In genomic region chr7:1159933-1160664, GRCh38 we compare ENCODE assay signal across 8 cellular contexts. TPM values are rescaled to one million over a fixed set of nuclear protein-coding genes. Genes with fewer than 3 reads are reported as not detected.
DNase-seq lines count a peak whose midpoint lies in the region; ATAC-seq and TF ChIP-seq lines count a peak whose summit lies in the region.

Gene ZFAND2A, minus strand, starts transcription at chr7:1160196. Its CDS starts 1,984 bp downstream, at chr7:1158212.

- no peak for TF ChIP-seq EP300 in transverse colon (IDR thresholded peaks at IDR 0.05; ENCODE audit: low read depth)

- peaks cover 22 to 31% (median 25%) of the 10 kb centered on the region in 3 donors for H3K4me1 Mint-ChIP-seq in T-cell

- 0 to 1% (median 0%) methylated on average over 55 to 80 of the region's 80 CpGs for WGBS in adipose tissue, 3 donors
- 0% methylated on average over 39 of the region's 80 CpGs; no CpG with 5 or more reads in 1 of the 2 donors for WGBS in transverse colon (ENCODE audit: low coverage in 1 of 2), 2 donors

- intact Hi-C loops in cardiac septum (cut with DNase I) = loop anchor here (2.0 kb wide), 1 partner anchor 21 kb away; a partner anchor contains a TSS
- intact Hi-C loops in transverse colon (cut with DNase I; ENCODE audit: low total_unique reads) = loop anchor here (10.0 kb wide), 1 partner anchor 165 kb away; no protein-coding TSS in a partner anchor

- in situ Hi-C loops in GM13976 (cut with MboI; ENCODE audit: low sequenced_read_pairs, unreplicated experiment) (no loop called here), transverse colon (cut with MboI; ENCODE audit: low pct_ligation_motif_present in 1 of 4, low pct_unique_long_range_greater_than_20kb in 1 of 4, low sequenced_read_pairs in 3 of 4) (loop anchor here in 3 of 4 donors (10.0 to 25.0 kb wide), 2 partner anchors 165 to 173 kb away; partner anchors contain the start of genes COX19 (in 2 of the 3) and CYP2W1 (in 2 of the 3))

- no peaks in the 10 kb centered on the region for H3K9me3 Mint-ChIP-seq in T-cell

- CTCF ChIA-PET in T-cell (lab: Charles Lee) = interaction anchor here in 1 of 2 donors (1.9 kb wide), 1 partner anchor 22 kb away, joined by 5 read pairs; a partner anchor contains a TSS

- H3K4me3 Mint-ChIP-seq in T-cell = peak within 1 kb of the TSS; percentile 80 to 87 (median 86)

- H3K27ac Mint-ChIP-seq in T-cell = peak within 1 kb of the TSS; percentile 88 to 89

- no peaks in the 10 kb centered on the region for H3K27me3 Mint-ChIP-seq in T-cell

- peak within 1 kb of the TSS; percentile 57 to 97 (median 78) for H3K4me3 ChIP-seq in transverse colon

- peaks cover 13% of the 10 kb centered on the region for H3K36me3 Mint-ChIP-seq in T-cell

- no peaks in the 10 kb centered on the region for H3K9me3 ChIP-seq in transverse colon

- TF ChIP-seq POLR2A in transverse colon (IDR thresholded peaks at IDR 0.05) = peak; percentile 96

- POLR2A ChIA-PET in T-cell (lab: Charles Lee) = interaction anchor here in 1 of 2 donors (1.0 kb wide), 1 partner anchor 22 kb away, joined by 6 read pairs; a partner anchor contains a TSS

- no peaks in the 10 kb centered on the region for H3K27me3 ChIP-seq in transverse colon

- peak; percentile 100 for DNase-seq in GM13976 (ENCODE audit: low spot score)
- DNase-seq in NCI-H146 (lab: John Stamatoyannopoulos, UW) = peak; percentile 96
- peak; percentile 94 to 99 (median 98) for DNase-seq in T-cell
- peak; percentile 100 for DNase-seq in cardiac septum (ENCODE audit: low spot score)
- peak; percentile 94 for DNase-seq in pons (ENCODE audit: low spot score)
- peak; percentile 99 for DNase-seq in transverse colon

- peak within 1 kb of the TSS; percentile 91 for H3K27ac ChIP-seq in adipose tissue (ENCODE audit: low read depth, low read length)
- H3K27ac ChIP-seq in transverse colon = peak within 1 kb of the TSS; percentile 92 to 96 (median 94)

- no peak for TF ChIP-seq CTCF in GM13976 (IDR thresholded peaks at IDR 0.05; ENCODE audit: borderline replicate concordance, control extremely low read depth, extremely low read depth, insufficient read depth, missing control alignments)
- no peak for TF ChIP-seq CTCF in transverse colon (IDR thresholded peaks at IDR 0.05)

- peaks cover 0 to 7% (median 2%) of the 10 kb centered on the region in 4 donors for H3K36me3 ChIP-seq in transverse colon

- ATAC-seq in HG02852 (IDR thresholded peaks at IDR 0.05; ENCODE audit: unreplicated experiment) = peak; percentile 97
- ATAC-seq in T-cell (replicated peaks in 1 of 4) = peak; percentile 97 to 99 (median 98)

- peaks cover 8 to 40% (median 32%) of the 10 kb centered on the region in 4 donors for H3K4me1 ChIP-seq in transverse colon

RNA-seq across cellular contexts. Expression of gene ZFAND2A, which starts in this region (rescaled TPM):
- total RNA-seq in T-cell (10 to 100 TPM; 26.6 to 77.3 (median 30.1) TPM), cardiac septum (8.8 TPM), transverse colon (100 to 1,000 TPM in 1 of 4 donors, 10 to 100 TPM in 3; 33.3 to 124 (median 53.1) TPM)
- polyA plus RNA-seq in adipose tissue = 10 to 100 TPM; 35.0 to 49.8 (median 36.9) TPM

Comparison
In these comparisons a context has a peak if more than half of its experiments do, and no peak if none do; other contexts are left out.
1. Peak in every context shown above with its lines: DNase-seq, ATAC-seq, H3K4me3 ChIP-seq and H3K27ac ChIP-seq.